18 cellular contexts compared by ENCODE assay signal in genomic region chr10:72105675-72106074, GRCh38. TPM values are rescaled to one million over a fixed set of nuclear protein-coding genes. Genes with fewer than 3 reads are reported as not detected.
A peak's percentile ranks its signal among the peaks of the same experiment; 100 is the strongest.
DNase-seq lines count a peak whose midpoint lies in the region; ATAC-seq, FAIRE-seq and TF ChIP-seq lines count a peak whose summit lies in the region.
"Had no signal": no experiment of that assay in that cellular context is flagged by ENCODE, and none has a peak within 500 bp of the region (broad histone marks: within the 10 kb centered on the region; RNA-seq: fewer than 3 reads in every experiment).

No MANE protein-coding gene starts in this region.

- H3K36me3 Mint-ChIP-seq in activated CD4-positive, alpha-beta T cell treated with anti-CD3 and anti-CD28 coated beads for 36 hours (ENCODE audit: low read depth), result peaks cover 30% of the 10 kb centered on the region
- peaks cover 52% of the 10 kb centered on the region for H3K36me3 Mint-ChIP-seq in brain
- H3K36me3 Mint-ChIP-seq in neural crest cell (ENCODE audit: low read depth), result peaks cover 11% of the 10 kb centered on the region

- no peaks in the 10 kb centered on the region for H3K9me3 Mint-ChIP-seq in activated CD4-positive, alpha-beta T cell treated with anti-CD3 and anti-CD28 coated beads for 36 hours (ENCODE audit: low read depth)
- H3K9me3 Mint-ChIP-seq in brain, result no peaks in the 10 kb centered on the region
- no peaks in the 10 kb centered on the region for H3K9me3 Mint-ChIP-seq in neural crest cell
- H3K9me3 Mint-ChIP-seq: CD14-positive monocyte, memory B cell had no signal

- no peaks in the 10 kb centered on the region for H3K27me3 Mint-ChIP-seq in activated CD4-positive, alpha-beta T cell treated with anti-CD3 and anti-CD28 coated beads for 36 hours
- H3K27me3 Mint-ChIP-seq in brain (no peaks in the 10 kb centered on the region), neural crest cell (ENCODE audit: low read depth) (no peaks in the 10 kb centered on the region)
- H3K27me3 Mint-ChIP-seq: memory B cell had no signal

- intact Hi-C loops in activated CD4-positive, alpha-beta T cell treated with anti-CD3 and anti-CD28 coated beads for 36 hours (cut with DNase I, micrococcal nuclease), result no loop called here

- H3K27ac Mint-ChIP-seq in activated CD4-positive, alpha-beta T cell treated with anti-CD3 and anti-CD28 coated beads for 36 hours, result peak overlapping the region; percentile 92
- H3K27ac Mint-ChIP-seq in brain (peak overlapping the region in 4 of 5 experiments; percentile 1 to 89 (median 66)), neural crest cell (ENCODE audit: unreplicated experiment) (peak overlapping the region; percentile 90)
- H3K27ac Mint-ChIP-seq: CD14-positive monocyte, memory B cell had no signal

- no peak for ATAC-seq in activated CD4-positive, alpha-beta T cell treated with anti-CD3 and anti-CD28 coated beads for 36 hours
- ATAC-seq: body of pancreas had no signal

- H3K4me1 Mint-ChIP-seq in activated CD4-positive, alpha-beta T cell treated with anti-CD3 and anti-CD28 coated beads for 36 hours, result peaks cover 88% of the 10 kb centered on the region
- H3K4me1 Mint-ChIP-seq in brain, result peaks cover 68% of the 10 kb centered on the region
- H3K4me1 Mint-ChIP-seq in neural crest cell, result peaks cover 59% of the 10 kb centered on the region
- H3K4me1 Mint-ChIP-seq: CD14-positive monocyte had no signal

- no peak for TF ChIP-seq POLR2A in H54 (IDR thresholded peaks at IDR 0.05; ENCODE audit: low read depth, low read length)

- no peak for DNase-seq in activated CD4-positive, alpha-beta T cell treated with anti-CD3 and anti-CD28 coated beads for 36 hours
- DNase-seq in activated CD4-positive, alpha-beta T cell treated with anti-CD3 and anti-CD28 coated beads, Interleukin-2, amount 50 U/mL, for 48 hours, result no peak
- DNase-seq in NCI-H2227 treated with DMSO at 0.1 percent for 48 hours (lab: John Stamatoyannopoulos, UW) (peak; percentile 22), neural crest cell (ENCODE audit: low read depth, low spot score) (no peak), H54 (ENCODE audit: insufficient read length, low spot score) (no peak), GM13977 (ENCODE audit: low spot score) (no peak)
- no peak for DNase-seq in stimulated activated naive CD4-positive, alpha-beta T cell treated with Interleukin-2 at 50 U/mL for 16 hours (lab: John Stamatoyannopoulos, UW)
- DNase-seq: body of pancreas; DMS79 treated with DMSO at 0.1 percent for 48 hours; NCI-H146; NCI-H510A; stimulated activated CD4-positive, alpha-beta T cell treated with anti-CD3 and anti-CD28 coated beads, Interleukin-2, amount 100 ng/mL, for 48 hours; T-helper 9 cell; upper lobe of left lung had no signal

- CTCF ChIA-PET in activated CD4-positive, alpha-beta T cell treated with anti-CD3 and anti-CD28 coated beads for 36 hours (lab: Charles Lee), result interaction anchor here (0.6 to 2.1 kb wide), 2 partner anchors 10 to 224 kb away, joined by 3 to 4 read pairs; no protein-coding TSS in a partner anchor

- FAIRE-seq in H54 (lab: Jason Lieb, UNC), result no peak
- FAIRE-seq: A204.1 had no signal

- POLR2A ChIA-PET in activated CD4-positive, alpha-beta T cell treated with anti-CD3 and anti-CD28 coated beads for 36 hours (lab: Charles Lee), result no interaction called here

- TF ChIP-seq CTCF in brain (conservative IDR thresholded peaks at IDR 0.05), result no peak
- no peak for TF ChIP-seq CTCF in neural crest cell (conservative IDR thresholded peaks at IDR 0.05)
- TF ChIP-seq CTCF in GM13977 (IDR thresholded peaks at IDR 0.05; ENCODE audit: extremely low read depth, insufficient read depth, missing control alignments), result no peak

- in situ Hi-C loops in GM13977 (cut with MboI; ENCODE audit: low pct_unique_long_range_greater_than_20kb, low sequenced_read_pairs, unreplicated experiment), result no loop called here

- no peak overlapping the region for H3K4me3 Mint-ChIP-seq in activated CD4-positive, alpha-beta T cell treated with anti-CD3 and anti-CD28 coated beads for 36 hours
- peak overlapping the region in 1 of 5 experiments; percentile 28 for H3K4me3 Mint-ChIP-seq in brain
- no peak overlapping the region for H3K4me3 Mint-ChIP-seq in neural crest cell
- H3K4me3 Mint-ChIP-seq: CD14-positive monocyte, memory B cell had no signal

RNA-seq across cellular contexts. Expression of gene SPOCK2, which starts 17.3 kb away (rescaled TPM):
- total RNA-seq in activated CD4-positive, alpha-beta T cell treated with anti-CD3 and anti-CD28 coated beads for 36 hours, result 100 to 1,000 TPM; 158 to 165 TPM
- 189 TPM for polyA plus RNA-seq in brain (ENCODE audit: insufficient read depth, low read depth, low replicate concordance)
- 1.4 and 1.5 TPM in 2 replicates for total RNA-seq in neural crest cell

Comparison
In these comparisons a context has a peak if more than half of its experiments do, and no peak if none do; other contexts are left out.
1. RNA of gene SPOCK2, which starts 17.3 kb away (total RNA-seq): 158 to 165 TPM in activated CD4-positive, alpha-beta T cell treated with anti-CD3 and anti-CD28 coated beads for 36 hours; 1.4 to 1.5 TPM in neural crest cell; every median in the first group is over 10 times any median in the second.
2. Peak in every context shown above with its lines, with median percentiles within 50 percentile points of each other: H3K27ac Mint-ChIP-seq.